Comparison of ENCODE assay signal across 15 cellular contexts in genomic region chr4:126976850-126977249, GRCh38.
"Had no signal": no experiment of that assay in that cellular context is flagged by ENCODE, and none has a peak within 500 bp of the region (broad histone marks: within the 10 kb centered on the region; RNA-seq: fewer than 3 reads in every experiment).

No MANE protein-coding gene starts in this region.

- H3K36me3 Mint-ChIP-seq: naive B cell, T-cell had no signal

- H3K4me1 ChIP-seq: ascending aorta, colonic mucosa, testis, upper lobe of right lung had no signal

- H3K27ac Mint-ChIP-seq: activated CD4-positive, alpha-beta memory T cell treated with anti-CD3 and anti-CD28 coated beads, Interleukin-2, amount 10 ng/mL, durations not matched to agents 7 days and 5 days; naive B cell; progenitor cell of endocrine pancreas; stimulated activated naive CD8-positive, alpha-beta T cell treated with anti-CD3 and anti-CD28 coated beads, Interleukin-15, amount 100 ng/mL, for 72 hours; T-cell had no signal

- H3K36me3 ChIP-seq: ascending aorta, colonic mucosa, gastroesophageal sphincter, sigmoid colon, upper lobe of right lung had no signal

- DNase-seq: activated CD4-positive, alpha-beta memory T cell treated with anti-CD3 and anti-CD28 coated beads, Interleukin-2, amount 10 ng/mL, durations not matched to agents 7 days and 5 days; activated naive CD4-positive, alpha-beta T cell; colonic mucosa; left ventricle myocardium superior; naive B cell; sigmoid colon; stimulated activated CD4-positive, alpha-beta T cell treated with anti-CD3 and anti-CD28 coated beads, Interleukin-4, amount 100 ng/mL, for 24 hours; stimulated activated naive CD8-positive, alpha-beta T cell treated with anti-CD3 and anti-CD28 coated beads, Interleukin-15, amount 100 ng/mL, for 72 hours; T-cell; testis; upper lobe of right lung had no signal

- ATAC-seq: gastroesophageal sphincter; stimulated activated naive CD8-positive, alpha-beta T cell treated with anti-CD3 and anti-CD28 coated beads, Interleukin-15, amount 100 ng/mL, for 72 hours; T-cell; upper lobe of right lung had no signal

- H3K4me1 Mint-ChIP-seq: activated CD4-positive, alpha-beta memory T cell treated with anti-CD3 and anti-CD28 coated beads, Interleukin-2, amount 10 ng/mL, durations not matched to agents 7 days and 5 days; naive B cell; stimulated activated naive CD8-positive, alpha-beta T cell treated with anti-CD3 and anti-CD28 coated beads, Interleukin-15, amount 100 ng/mL, for 72 hours; T-cell had no signal

- H3K4me3 ChIP-seq: ascending aorta, colonic mucosa, gastroesophageal sphincter, sigmoid colon, testis, upper lobe of right lung had no signal

- H3K9me3 ChIP-seq: ascending aorta, colonic mucosa, gastroesophageal sphincter, sigmoid colon, testis, upper lobe of right lung had no signal

- H3K27me3 Mint-ChIP-seq: activated CD4-positive, alpha-beta memory T cell treated with anti-CD3 and anti-CD28 coated beads, Interleukin-2, amount 10 ng/mL, durations not matched to agents 7 days and 5 days; naive B cell; progenitor cell of endocrine pancreas; stimulated activated naive CD8-positive, alpha-beta T cell treated with anti-CD3 and anti-CD28 coated beads, Interleukin-15, amount 100 ng/mL, for 72 hours; T-cell had no signal

- H3K27ac ChIP-seq: colonic mucosa, testis, upper lobe of right lung, VCaP had no signal

- H3K27me3 ChIP-seq: ascending aorta, colonic mucosa, gastroesophageal sphincter, sigmoid colon, testis, upper lobe of right lung had no signal

- H3K4me3 Mint-ChIP-seq: activated CD4-positive, alpha-beta memory T cell treated with anti-CD3 and anti-CD28 coated beads, Interleukin-2, amount 10 ng/mL, durations not matched to agents 7 days and 5 days; naive B cell; stimulated activated naive CD8-positive, alpha-beta T cell treated with anti-CD3 and anti-CD28 coated beads, Interleukin-15, amount 100 ng/mL, for 72 hours; T-cell had no signal
